ENCODE assay signal across 18 cellular contexts in the genomic region with DNA sequence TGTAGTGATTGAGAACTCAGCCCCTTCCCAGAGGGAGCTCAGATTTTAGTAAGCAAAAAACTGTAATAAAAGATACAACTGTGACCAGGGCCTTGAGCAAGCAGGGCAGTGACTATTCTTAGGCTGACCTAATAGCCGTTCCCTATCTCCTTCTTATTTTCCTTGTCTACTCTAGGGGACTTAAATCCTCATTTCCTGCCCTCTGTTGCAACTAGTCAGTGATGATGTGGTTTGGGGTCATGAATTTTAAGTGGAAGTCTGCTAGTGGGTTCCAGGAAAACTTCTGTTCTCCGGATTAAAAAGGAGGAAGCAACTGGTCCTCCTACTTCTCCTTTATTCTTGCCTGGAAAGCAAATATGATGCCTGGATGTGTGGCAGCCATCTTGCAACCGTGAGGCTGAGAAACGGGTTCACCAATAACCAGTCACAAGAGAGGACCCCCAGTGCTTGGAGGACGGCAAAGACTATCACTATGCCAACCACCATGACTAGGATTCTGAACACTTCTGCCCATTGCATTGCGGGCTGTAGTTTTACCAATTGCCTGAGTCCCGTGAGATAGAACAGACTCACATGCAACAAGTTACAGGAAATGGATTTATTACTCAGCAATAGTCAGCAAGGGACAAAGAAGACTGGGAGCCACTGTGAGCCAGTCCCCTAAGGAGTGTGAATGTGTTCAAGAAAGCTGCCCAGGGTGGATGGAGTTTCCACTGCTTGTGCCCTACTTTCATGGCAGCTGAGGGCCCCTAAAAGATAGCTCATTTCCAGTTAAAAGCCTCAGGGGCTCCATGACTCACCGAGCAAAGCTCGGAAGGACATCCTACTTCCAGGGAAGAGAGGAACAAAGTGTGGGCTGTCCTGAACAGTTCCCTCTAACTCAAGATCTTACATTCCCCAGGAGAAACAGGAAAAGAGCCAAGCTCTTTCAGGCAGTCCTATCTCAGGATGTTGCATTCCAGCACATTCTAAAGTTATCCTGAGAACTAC. TPM values are rescaled to one million over a fixed set of nuclear protein-coding genes. Genes with fewer than 3 reads are reported as not detected.
DNase-seq lines count a peak whose midpoint lies in the region; ATAC-seq and TF ChIP-seq lines count a peak whose summit lies in the region.
"Had no signal": no experiment of that assay in that cellular context is flagged by ENCODE, and none has a peak within 500 bp of the region (broad histone marks: within the 10 kb centered on the region; RNA-seq: fewer than 3 reads in every experiment).

No MANE protein-coding gene starts in this region.

- H3K27me3 ChIP-seq in IMR-90 (ENCODE audit: control insufficient read depth, insufficient read depth, low read length) (no peaks in the 10 kb centered on the region; the same call in 1 of the 2 replicates), hepatocyte (no peaks in the 10 kb centered on the region)

- TF ChIP-seq CTCF in IMR-90 (conservative IDR thresholded peaks at IDR 0.05; ENCODE audit: low read depth, low read length) (no peak), astrocyte of the spinal cord (IDR thresholded peaks at IDR 0.05; ENCODE audit: low read depth, low read length) (no peak), hepatocyte (IDR thresholded peaks at IDR 0.05; ENCODE audit: poor library complexity) (no peak)

- no peak overlapping the region for H2BK5ac ChIP-seq in IMR-90 (ENCODE audit: low read depth, low read length, poor library complexity, severe bottlenecking)

- H3K79me2 ChIP-seq in hepatocyte: no peaks in the 10 kb centered on the region

- H3K4me3 ChIP-seq in IMR-90 (ENCODE audit: insufficient read depth, low read depth, low read length): no peak overlapping the region
- H3K4me3 ChIP-seq in astrocyte of the spinal cord (ENCODE audit: low read depth, low read length): no peak overlapping the region
- H3K4me3 ChIP-seq in hepatocyte: no peak overlapping the region
- H3K4me3 ChIP-seq: GM12878, transverse colon had no signal

- no TSS peak for BruUV-seq in IMR-90 (replicated peaks; lab: Mats Ljungman, UMichigan)

- H3K27me3 Mint-ChIP-seq in activated T-cell treated with anti-CD3 and anti-CD28 coated beads, Interleukin-2, amount 50 U/mL, for 4 hours (ENCODE audit: low read depth): peaks cover 20% of the 10 kb centered on the region

- dilution Hi-C loops in IMR-90 (cut with HindIII; ENCODE audit: low sequenced_read_pairs, unreplicated experiment): no loop called here

- intact Hi-C loops in IMR-90 (cut with micrococcal nuclease): no loop called here

- peaks cover 3% of the 10 kb centered on the region for H3K9me3 Mint-ChIP-seq in activated T-cell treated with anti-CD3 and anti-CD28 coated beads, Interleukin-2, amount 50 U/mL, for 4 hours

- ATAC-seq in IMR-90 (ENCODE audit: low read depth) (no peak), HG03432 (IDR thresholded peaks at IDR 0.05; ENCODE audit: unreplicated experiment) (no peak)
- no peak for ATAC-seq in activated T-cell treated with anti-CD3 and anti-CD28 coated beads, Interleukin-2, amount 50 U/mL, for 4 hours
- ATAC-seq: GM12878 had no signal

- H3K4me2 ChIP-seq in IMR-90 (ENCODE audit: low read depth, low read length): no peak overlapping the region
- H3K4me2 ChIP-seq in hepatocyte: no peak overlapping the region
- H3K4me2 ChIP-seq: KMS-11 had no signal

- H3K79me1 ChIP-seq in IMR-90 (ENCODE audit: low read depth in 1 of 2, low read length in 2 of 2): no peaks in the 10 kb centered on the region

- H3K9ac ChIP-seq in IMR-90 (ENCODE audit: low read depth, low read length): no peak overlapping the region
- H3K9ac ChIP-seq: KMS-11 had no signal

- H3K4me1 Mint-ChIP-seq in activated T-cell treated with anti-CD3 and anti-CD28 coated beads, Interleukin-2, amount 50 U/mL, for 4 hours (ENCODE audit: low read depth): peaks cover 5% of the 10 kb centered on the region

- DNase-seq in AG08395 (ENCODE audit: low spot score) (peak; percentile 40), IMR-90 (peak; percentile 44), astrocyte of the spinal cord (ENCODE audit: low read depth, low spot score) (peak; percentile 38), hepatocyte (ENCODE audit: low spot score) (no peak), NCI-H1930 (lab: John Stamatoyannopoulos, UW) (no peak), NCI-H748 (lab: John Stamatoyannopoulos, UW; ENCODE audit: unreplicated experiment) (no peak)
- DNase-seq in activated T-cell treated with anti-CD3 and anti-CD28 coated beads, Interleukin-2, amount 50 U/mL, for 4 hours: no peak
- DNase-seq: activated CD4-positive, CD25-positive, alpha-beta regulatory T cell; activated T-cell treated with anti-CD3 and anti-CD28 coated beads, Interleukin-2, amount 50 U/mL, for 1 hour; AML-193; dermis blood vessel endothelial cell; DMS153; NCI-H2081; stimulated activated CD8-positive, alpha-beta memory T cell treated with anti-CD3 and anti-CD28 coated beads, Interleukin-4, amount 100 ng/mL, for 48 hours; transverse colon had no signal

- no peak overlapping the region for H3K56ac ChIP-seq in IMR-90 (ENCODE audit: extremely low read depth, insufficient read depth, low read length)

- no peak for TF ChIP-seq POLR2A in IMR-90 (IDR thresholded peaks at IDR 0.05; ENCODE audit: low read depth, low read length)

- H2AFZ ChIP-seq in IMR-90 (replicated peaks; ENCODE audit: low read length, poor library complexity) (peak overlapping the region; percentile 82), hepatocyte (no peak overlapping the region)

- H4K91ac ChIP-seq in IMR-90 (ENCODE audit: insufficient read depth, low read depth, low read length): no peak overlapping the region

- H3K4ac ChIP-seq in IMR-90 (ENCODE audit: low read depth, low read length): no peak overlapping the region

- no peak overlapping the region for H3K27ac ChIP-seq in IMR-90 (ENCODE audit: insufficient read depth, low read length)
- peak overlapping the region; percentile 86 for H3K27ac ChIP-seq in hepatocyte
- H3K27ac ChIP-seq: KMS-11, transverse colon had no signal

- H3K9me1 ChIP-seq in IMR-90 (ENCODE audit: insufficient read depth, low read length): no peaks in the 10 kb centered on the region; the same call in 1 of the 2 replicates

- CTCF ChIA-PET in IMR-90 (lab: Yijun Ruan, JAX): interaction anchor here (0.6 kb wide), 1 partner anchor 267 kb away, joined by 3 read pairs; no protein-coding TSS in a partner anchor

- no peak overlapping the region for H2AK9ac ChIP-seq in IMR-90 (replicated peaks; ENCODE audit: low read depth, low read length, poor library complexity)

- POLR2A ChIA-PET in IMR-90 (lab: Charles Lee; ENCODE audit: unreplicated experiment): no interaction called here

- H4K5ac ChIP-seq in IMR-90 (ENCODE audit: low read depth, low read length): no peak overlapping the region

- H2BK120ac ChIP-seq in IMR-90 (ENCODE audit: low read depth, low read length): no peak overlapping the region

- H3K18ac ChIP-seq in IMR-90 (ENCODE audit: low read depth, low read length): no peak overlapping the region

- no peak overlapping the region; the same call in 1 of the 2 replicates for H3K14ac ChIP-seq in IMR-90 (replicated peaks; ENCODE audit: low read depth, low read length)

- no peak overlapping the region for H3K4me3 Mint-ChIP-seq in activated T-cell treated with anti-CD3 and anti-CD28 coated beads, Interleukin-2, amount 50 U/mL, for 4 hours

- H3K9me3 ChIP-seq in IMR-90 (ENCODE audit: control insufficient read depth, insufficient read depth, low read length) (no peaks in the 10 kb centered on the region), hepatocyte (ENCODE audit: low read depth) (no peaks in the 10 kb centered on the region)
- H3K9me3 ChIP-seq: transverse colon had no signal

- no peaks in the 10 kb centered on the region for H3K36me3 Mint-ChIP-seq in activated T-cell treated with anti-CD3 and anti-CD28 coated beads, Interleukin-2, amount 50 U/mL, for 4 hours (ENCODE audit: insufficient read depth)

- peak overlapping the region; percentile 6; the same call in 1 of the 2 replicates for H2BK20ac ChIP-seq in IMR-90 (ENCODE audit: low read depth, low read length)

- H3K36me3 ChIP-seq in IMR-90 (ENCODE audit: control insufficient read depth, insufficient read depth, low read length) (no peaks in the 10 kb centered on the region), hepatocyte (replicated peaks; ENCODE audit: insufficient read depth, low read depth) (no peaks in the 10 kb centered on the region)
- H3K36me3 ChIP-seq: transverse colon had no signal

- H4K20me1 ChIP-seq in IMR-90 (ENCODE audit: insufficient read depth, low read length) (no peaks in the 10 kb centered on the region), hepatocyte (ENCODE audit: insufficient read depth, poor library complexity, severe bottlenecking) (no peaks in the 10 kb centered on the region)

- in situ Hi-C loops in IMR-90 (cut with MboI; ENCODE audit: low sequenced_read_pairs): no loop called here
- in situ Hi-C loops in astrocyte of the spinal cord (cut with HindIII; ENCODE audit: low sequenced_read_pairs): no loop called here

- TF ChIP-seq RAD21 in IMR-90 (IDR thresholded peaks at IDR 0.05; ENCODE audit: low read length): no peak

- H3K9me2 ChIP-seq in hepatocyte (replicated peaks; ENCODE audit: insufficient read depth): no peaks in the 10 kb centered on the region

- peak overlapping the region; percentile 14; the same call in 1 of the 2 replicates for H2AK5ac ChIP-seq in IMR-90 (ENCODE audit: low read depth, low read length)

- WGBS in IMR-90 (ENCODE audit: extremely low coverage in 2 of 2, insufficient read length in 1 of 2), 2 experiments: 88% methylated on average over 3 of the region's 9 CpGs; no CpG with 5 or more reads in 1 of the 2 experiments
- WGBS in hepatocyte (ENCODE audit: low lambda C conversion rate, missing lambda C conversion rate): 79% methylated on average over 9 of the region's 9 CpGs

- peak overlapping the region in 1 of 2 experiments; percentile 25; a peak in 1 of 4 replicates for H4K8ac ChIP-seq in IMR-90 (ENCODE audit: low read depth in 2 of 2, low read length in 2 of 2)

- H3K4me1 ChIP-seq in IMR-90 (ENCODE audit: control insufficient read depth, insufficient read depth, low read length): peaks cover 2% of the 10 kb centered on the region
- no peaks in the 10 kb centered on the region for H3K4me1 ChIP-seq in hepatocyte (ENCODE audit: insufficient read depth)

- H2BK15ac ChIP-seq in IMR-90 (ENCODE audit: low read depth, low read length): no peak overlapping the region; the same call in 2 of the 3 replicates

- no peak overlapping the region for H3K23ac ChIP-seq in IMR-90 (ENCODE audit: low read depth, low read length)

TF ChIP-seq in IMR-90, 13 proteins besides CTCF, POLR2A, EP300 and RAD21 (continues in another document):
- no peak for TF ChIP-seq MAZ (IDR thresholded peaks at IDR 0.05; ENCODE audit: borderline replicate concordance, low read depth, low read length)

RNA-seq across cellular contexts. Expression of a gene that starts 54.2 kb away (rescaled TPM):
- 0.90 and 1.1 TPM in 2 replicates for total RNA-seq in IMR-90 (2012; rRNA removed)
- 6.1 and 6.9 TPM in 2 replicates for polyA plus RNA-seq in IMR-90 (2012; rRNA removed)
- polyA plus RNA-seq in IMR-90 (2012; cell fraction: cytosol; rRNA removed): 3.8 and 5.4 TPM in 2 replicates
- polyA plus RNA-seq in IMR-90 (2012; cell fraction: nucleus; rRNA removed; ENCODE audit: low replicate concordance): 24.0 and 53.1 TPM in 2 replicates
- 1.8 and 3.0 TPM in 2 replicates for total RNA-seq in hepatocyte
- polyA plus RNA-seq in hepatocyte: 8.1 and 14.1 TPM in 2 replicates
- total RNA-seq in activated T-cell treated with anti-CD3 and anti-CD28 coated beads, Interleukin-2, amount 50 U/mL, for 4 hours: under 1 TPM in 2 of 3 donors, not detected in 1; 0.05 to 0.15 TPM
- total RNA-seq: GM12878 had no signal

Comparison
In these comparisons a context has a peak if more than half of its experiments do, and no peak if none do; other contexts are left out.
1. DNase-seq: peak in AG08395 (single experiment), IMR-90 (single experiment) and astrocyte of the spinal cord (single experiment); none in hepatocyte (single experiment), NCI-H1930 (0 of 2), activated T-cell treated with anti-CD3 and anti-CD28 coated beads, Interleukin-2, amount 50 U/mL, for 4 hours (single experiment) and NCI-H748 (single experiment).